1 cellular context compared by ENCODE assay signal in genomic region chr19:18894254-18895037, GRCh38.
A peak's percentile ranks its signal among the peaks of the same experiment; 100 is the strongest.
TF ChIP-seq lines count a peak whose summit lies in the region.

No MANE protein-coding gene starts in this region.

TF ChIP-seq in K562, 482 proteins besides CTCF, POLR2A, EP300 and RAD21 (continued from another document):
- TF ChIP-seq, protein P1, sequence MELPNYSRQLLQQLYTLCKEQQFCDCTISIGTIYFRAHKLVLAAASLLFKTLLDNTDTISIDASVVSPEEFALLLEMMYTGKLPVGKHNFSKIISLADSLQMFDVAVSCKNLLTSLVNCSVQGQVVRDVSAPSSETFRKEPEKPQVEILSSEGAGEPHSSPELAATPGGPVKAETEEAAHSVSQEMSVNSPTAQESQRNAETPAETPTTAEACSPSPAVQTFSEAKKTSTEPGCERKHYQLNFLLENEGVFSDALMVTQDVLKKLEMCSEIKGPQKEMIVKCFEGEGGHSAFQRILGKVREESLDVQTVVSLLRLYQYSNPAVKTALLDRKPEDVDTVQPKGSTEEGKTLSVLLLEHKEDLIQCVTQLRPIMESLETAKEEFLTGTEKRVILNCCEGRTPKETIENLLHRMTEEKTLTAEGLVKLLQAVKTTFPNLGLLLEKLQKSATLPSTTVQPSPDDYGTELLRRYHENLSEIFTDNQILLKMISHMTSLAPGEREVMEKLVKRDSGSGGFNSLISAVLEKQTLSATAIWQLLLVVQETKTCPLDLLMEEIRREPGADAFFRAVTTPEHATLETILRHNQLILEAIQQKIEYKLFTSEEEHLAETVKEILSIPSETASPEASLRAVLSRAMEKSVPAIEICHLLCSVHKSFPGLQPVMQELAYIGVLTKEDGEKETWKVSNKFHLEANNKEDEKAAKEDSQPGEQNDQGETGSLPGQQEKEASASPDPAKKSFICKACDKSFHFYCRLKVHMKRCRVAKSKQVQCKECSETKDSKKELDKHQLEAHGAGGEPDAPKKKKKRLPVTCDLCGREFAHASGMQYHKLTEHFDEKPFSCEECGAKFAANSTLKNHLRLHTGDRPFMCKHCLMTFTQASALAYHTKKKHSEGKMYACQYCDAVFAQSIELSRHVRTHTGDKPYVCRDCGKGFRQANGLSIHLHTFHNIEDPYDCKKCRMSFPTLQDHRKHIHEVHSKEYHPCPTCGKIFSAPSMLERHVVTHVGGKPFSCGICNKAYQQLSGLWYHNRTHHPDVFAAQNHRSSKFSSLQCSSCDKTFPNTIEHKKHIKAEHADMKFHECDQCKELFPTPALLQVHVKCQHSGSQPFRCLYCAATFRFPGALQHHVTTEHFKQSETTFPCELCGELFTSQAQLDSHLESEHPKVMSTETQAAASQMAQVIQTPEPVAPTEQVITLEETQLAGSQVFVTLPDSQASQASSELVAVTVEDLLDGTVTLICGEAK (IDR thresholded peaks at IDR 0.05): no peak
- TF ChIP-seq, protein P1 (CRISPR knock-in tag; IDR thresholded peaks at IDR 0.05): no peak
- TF ChIP-seq, protein P2, sequence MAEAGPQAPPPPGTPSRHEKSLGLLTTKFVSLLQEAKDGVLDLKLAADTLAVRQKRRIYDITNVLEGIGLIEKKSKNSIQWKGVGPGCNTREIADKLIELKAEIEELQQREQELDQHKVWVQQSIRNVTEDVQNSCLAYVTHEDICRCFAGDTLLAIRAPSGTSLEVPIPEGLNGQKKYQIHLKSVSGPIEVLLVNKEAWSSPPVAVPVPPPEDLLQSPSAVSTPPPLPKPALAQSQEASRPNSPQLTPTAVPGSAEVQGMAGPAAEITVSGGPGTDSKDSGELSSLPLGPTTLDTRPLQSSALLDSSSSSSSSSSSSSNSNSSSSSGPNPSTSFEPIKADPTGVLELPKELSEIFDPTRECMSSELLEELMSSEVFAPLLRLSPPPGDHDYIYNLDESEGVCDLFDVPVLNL (CRISPR knock-in tag; IDR thresholded peaks at IDR 0.05; ENCODE audit: low read depth): no peak
- TF ChIP-seq ERF (CRISPR knock-in tag; IDR thresholded peaks at IDR 0.05) (no peak), SMC3 (conservative IDR thresholded peaks at IDR 0.05; ENCODE audit: insufficient read depth, low read depth, low read length) (no peak), MYNN (IDR thresholded peaks at IDR 0.05) (peak; percentile 75), MYNN (CRISPR knock-in tag; IDR thresholded peaks at IDR 0.05) (no peak), ZNF184 (CRISPR knock-in tag; IDR thresholded peaks at IDR 0.05) (no peak), U2AF1 (optimal IDR thresholded peaks at IDR 0.05; ENCODE audit: low read depth, low read length) (no peak), ZNF232 (CRISPR knock-in tag; IDR thresholded peaks at IDR 0.05) (no peak), ZBTB7A (IDR thresholded peaks at IDR 0.05; ENCODE audit: borderline replicate concordance, control insufficient read depth, low read depth, low read length) (0 out of 2 replicates have a peak, but pooled peaks have one; percentile 1), PYGO2 (tag; IDR thresholded peaks at IDR 0.05) (no peak), ZNF143 (CRISPR knock-in tag; IDR thresholded peaks at IDR 0.05) (no peak)
- TF ChIP-seq, protein P3, sequence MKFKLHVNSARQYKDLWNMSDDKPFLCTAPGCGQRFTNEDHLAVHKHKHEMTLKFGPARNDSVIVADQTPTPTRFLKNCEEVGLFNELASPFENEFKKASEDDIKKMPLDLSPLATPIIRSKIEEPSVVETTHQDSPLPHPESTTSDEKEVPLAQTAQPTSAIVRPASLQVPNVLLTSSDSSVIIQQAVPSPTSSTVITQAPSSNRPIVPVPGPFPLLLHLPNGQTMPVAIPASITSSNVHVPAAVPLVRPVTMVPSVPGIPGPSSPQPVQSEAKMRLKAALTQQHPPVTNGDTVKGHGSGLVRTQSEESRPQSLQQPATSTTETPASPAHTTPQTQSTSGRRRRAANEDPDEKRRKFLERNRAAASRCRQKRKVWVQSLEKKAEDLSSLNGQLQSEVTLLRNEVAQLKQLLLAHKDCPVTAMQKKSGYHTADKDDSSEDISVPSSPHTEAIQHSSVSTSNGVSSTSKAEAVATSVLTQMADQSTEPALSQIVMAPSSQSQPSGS (CRISPR knock-in tag; IDR thresholded peaks at IDR 0.05): no peak
